18 cellular contexts compared by ENCODE assay signal in genomic region chr14:105856676-105857222, GRCh38.
DNase-seq lines count a peak whose midpoint lies in the region; ATAC-seq, FAIRE-seq and TF ChIP-seq lines count a peak whose summit lies in the region.
"Had no signal": no experiment of that assay in that cellular context is flagged by ENCODE, and none has a peak within 500 bp of the region (broad histone marks: within the 10 kb centered on the region; RNA-seq: fewer than 3 reads in every experiment).

No MANE protein-coding gene starts in this region.

- no TSS peak for BruUV-seq in K562 (replicated peaks; lab: Mats Ljungman, UMichigan)

- TF ChIP-seq RAD21 in K562 (CRISPR knock-in tag; conservative IDR thresholded peaks at IDR 0.05 in 1 of 2, IDR thresholded peaks at IDR 0.05 in 1 of 2) = no peak

- H3K4me3 ChIP-seq in Peyer's patch (peak overlapping the region in 2 of 4 donors; percentile 3 to 57), K562 (no peak overlapping the region), transverse colon (no peak overlapping the region)
- H3K4me3 ChIP-seq: cardiac muscle cell, HAP-1 had no signal

- no peak for FAIRE-seq in K562 (lab: Jason Lieb, UNC)
- FAIRE-seq in HTR-8/SVneo (lab: Jason Lieb, UNC) = no peak
- FAIRE-seq: D721Med had no signal

- peaks cover 9 to 12% of the 10 kb centered on the region in 2 donors for H3K4me1 Mint-ChIP-seq in natural killer cell
- peaks cover 5 to 7% of the 10 kb centered on the region in 2 donors for H3K4me1 Mint-ChIP-seq in natural killer cell treated with Interleukin-12 subunit alpha and Interleukin-12 subunit beta and Interleukin-15 and Interleukin-18, amount 100 ng/mL, for 72 hours (ENCODE audit: low read depth in 2 of 2)

- TF ChIP-seq EP300 in K562 (IDR thresholded peaks at IDR 0.05; ENCODE audit: low read length) (no peak), transverse colon (IDR thresholded peaks at IDR 0.05; ENCODE audit: low read depth) (no peak)

- in situ Hi-C loops in K562 (cut with MboI) = no loop called here
- in situ Hi-C loops in transverse colon (cut with MboI; ENCODE audit: low pct_ligation_motif_present in 1 of 4, low pct_unique_long_range_greater_than_20kb in 1 of 4, low sequenced_read_pairs in 3 of 4) = no loop called here

- TF ChIP-seq POLR2A in Peyer's patch (IDR thresholded peaks at IDR 0.05) (no peak), K562 (conservative IDR thresholded peaks at IDR 0.05) (no peak), transverse colon (IDR thresholded peaks at IDR 0.05) (no peak)

- no peak overlapping the region for H3K9ac ChIP-seq in K562 (ENCODE audit: insufficient read depth in 1 of 2, low read depth in 2 of 2, low read length in 2 of 2)

- H3K4me1 ChIP-seq in Peyer's patch (no peaks in the 10 kb centered on the region), K562 (replicated peaks in 1 of 2; ENCODE audit: control insufficient read depth in 2 of 2, insufficient read depth in 2 of 2, low read length in 2 of 2) (peaks cover 0 to 5% of the 10 kb centered on the region in 2 experiments; a peak in 1 of 5 replicates), transverse colon (no peaks in the 10 kb centered on the region)
- H3K4me1 ChIP-seq: HAP-1 had no signal

- no peak overlapping the region for H3K4me3 Mint-ChIP-seq in natural killer cell
- H3K4me3 Mint-ChIP-seq in natural killer cell treated with Interleukin-12 subunit alpha and Interleukin-12 subunit beta and Interleukin-15 and Interleukin-18, amount 100 ng/mL, for 72 hours = no peak overlapping the region

- H3K27me3 Mint-ChIP-seq in natural killer cell (ENCODE audit: low read depth in 2 of 2) = peaks cover 11 to 12% of the 10 kb centered on the region in 2 donors
- H3K27me3 Mint-ChIP-seq in natural killer cell treated with Interleukin-12 subunit alpha and Interleukin-12 subunit beta and Interleukin-15 and Interleukin-18, amount 100 ng/mL, for 72 hours = peaks cover 6 to 11% of the 10 kb centered on the region in 2 donors

- POLR2A ChIA-PET in K562 (lab: Yijun Ruan, JAX) = no interaction called here

- WGBS in K562 (ENCODE audit: insufficient coverage, low coverage, missing lambda C conversion rate) = no CpG with 5 or more reads among the region's 2 CpGs
- WGBS in transverse colon (ENCODE audit: low coverage in 1 of 2), 2 donors = 76% methylated on average over 2 of the region's 2 CpGs; no CpG with 5 or more reads in 1 of the 2 donors

- DNase-seq in natural killer cell (peak; percentile 5), Peyer's patch (peak; percentile 13 to 40 (median 30)), K562 (ENCODE audit: extremely low read depth in 1 of 4, low spot score in 3 of 4) (no peak), transverse colon (peak; percentile 4), HTR-8/SVneo (ENCODE audit: insufficient read length, low spot score) (no peak), NCI-H2029 treated with DMSO at 0.1 percent for 48 hours (lab: John Stamatoyannopoulos, UW) (no peak), NCI-H187 (lab: John Stamatoyannopoulos, UW) (no peak)
- no peak for DNase-seq in natural killer cell treated with Interleukin-12 subunit alpha and Interleukin-12 subunit beta and Interleukin-15 and Interleukin-18, amount 100 ng/mL, for 72 hours (ENCODE audit: low spot score)
- DNase-seq: midbrain, NCI-H2171 treated with DMSO at 0.1 percent for 48 hours, NCI-H82, SW 1271, WERI-Rb-1 had no signal

- H3K9me3 ChIP-seq in Peyer's patch = no peaks in the 10 kb centered on the region
- no peaks in the 10 kb centered on the region for H3K9me3 ChIP-seq in K562 (replicated peaks; ENCODE audit: control insufficient read depth, insufficient read depth, low read depth, low read length)
- no peaks in the 10 kb centered on the region for H3K9me3 ChIP-seq in transverse colon
- H3K9me3 ChIP-seq: HAP-1, neutrophil had no signal

- no peak for TF ChIP-seq CTCF in natural killer cell (IDR thresholded peaks at IDR 0.05)
- TF ChIP-seq CTCF in Peyer's patch (IDR thresholded peaks at IDR 0.05) = no peak
- TF ChIP-seq CTCF in K562 (IDR thresholded peaks at IDR 0.05 in 2 of 3, conservative IDR thresholded peaks at IDR 0.05 in 1 of 3; ENCODE audit: insufficient read depth in 2 of 3, low read depth in 1 of 3, low read length in 3 of 3) = no peak
- TF ChIP-seq CTCF in transverse colon (IDR thresholded peaks at IDR 0.05) = no peak

- H4K20me1 ChIP-seq in K562 (replicated peaks; ENCODE audit: control insufficient read depth, insufficient read depth, low read length) = no peaks in the 10 kb centered on the region

- no peaks in the 10 kb centered on the region for H3K36me3 ChIP-seq in Peyer's patch
- no peaks in the 10 kb centered on the region for H3K36me3 ChIP-seq in K562 (ENCODE audit: control insufficient read depth, insufficient read depth, low read length)
- no peaks in the 10 kb centered on the region for H3K36me3 ChIP-seq in transverse colon
- H3K36me3 ChIP-seq: cardiac muscle cell, HAP-1, neutrophil, WERI-Rb-1 had no signal

- intact Hi-C loops in natural killer cell (cut with micrococcal nuclease) = no loop called here
- intact Hi-C loops in K562 (cut with micrococcal nuclease) = no loop called here
- intact Hi-C loops in transverse colon (cut with DNase I; ENCODE audit: low total_unique reads) = no loop called here

- H3K9me1 ChIP-seq in K562 (ENCODE audit: control insufficient read depth, insufficient read depth, low read length) = no peaks in the 10 kb centered on the region

- CTCF ChIA-PET in K562 (lab: Yijun Ruan, JAX; ENCODE audit: low intra/inter-chr PET ratio) = no interaction called here

- no peaks in the 10 kb centered on the region for H3K9me3 Mint-ChIP-seq in natural killer cell
- H3K9me3 Mint-ChIP-seq in natural killer cell treated with Interleukin-12 subunit alpha and Interleukin-12 subunit beta and Interleukin-15 and Interleukin-18, amount 100 ng/mL, for 72 hours = no peaks in the 10 kb centered on the region

- no peaks in the 10 kb centered on the region for H3K79me2 ChIP-seq in K562 (ENCODE audit: control insufficient read depth, insufficient read depth, low read length)

- no peak for ATAC-seq in natural killer cell
- no peak for ATAC-seq in natural killer cell treated with Interleukin-12 subunit alpha and Interleukin-12 subunit beta and Interleukin-15 and Interleukin-18, amount 100 ng/mL, for 72 hours
- ATAC-seq in K562 = no peak
- ATAC-seq: right cardiac atrium had no signal

- no peak overlapping the region for H3K27ac Mint-ChIP-seq in natural killer cell
- no peak overlapping the region for H3K27ac Mint-ChIP-seq in natural killer cell treated with Interleukin-12 subunit alpha and Interleukin-12 subunit beta and Interleukin-15 and Interleukin-18, amount 100 ng/mL, for 72 hours

- no peak overlapping the region for H3K4me2 ChIP-seq in K562 (ENCODE audit: insufficient read depth, low read length)

- H2AFZ ChIP-seq in K562 (ENCODE audit: low read depth, low read length) = no peak overlapping the region

- H3K27me3 ChIP-seq in Peyer's patch = no peaks in the 10 kb centered on the region
- peaks cover 3 to 13% of the 10 kb centered on the region in 2 experiments; a peak in 3 of 5 replicates for H3K27me3 ChIP-seq in K562 (ENCODE audit: control insufficient read depth in 2 of 2, insufficient read depth in 2 of 2, low read length in 2 of 2)
- no peaks in the 10 kb centered on the region for H3K27me3 ChIP-seq in transverse colon
- H3K27me3 ChIP-seq: cardiac muscle cell had no signal

- H3K27ac ChIP-seq in Peyer's patch (peak overlapping the region in 1 of 4 donors; percentile 88), K562 (ENCODE audit: extremely low read depth, low read depth, low read length) (no peak overlapping the region), transverse colon (no peak overlapping the region)
- H3K27ac ChIP-seq: cardiac muscle cell, neutrophil, WERI-Rb-1 had no signal

- no peaks in the 10 kb centered on the region for H3K36me3 Mint-ChIP-seq in natural killer cell
- H3K36me3 Mint-ChIP-seq in natural killer cell treated with Interleukin-12 subunit alpha and Interleukin-12 subunit beta and Interleukin-15 and Interleukin-18, amount 100 ng/mL, for 72 hours = no peaks in the 10 kb centered on the region

TF ChIP-seq in K562, 482 proteins besides CTCF, POLR2A, EP300 and RAD21:
- TF ChIP-seq KLF16 (IDR thresholded peaks at IDR 0.05) = 0 out of 2 replicates have a peak, but pooled peaks have one; percentile 7
- TF ChIP-seq, protein P1, sequence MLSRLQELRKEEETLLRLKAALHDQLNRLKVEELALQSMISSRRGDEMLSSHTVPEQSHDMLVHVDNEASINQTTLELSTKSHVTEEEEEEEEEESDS (CRISPR knock-in tag; IDR thresholded peaks at IDR 0.05) = no peak

Comparison
In these comparisons a context has a peak if more than half of its experiments do, and no peak if none do; other contexts are left out.
1. DNase-seq: peak in natural killer cell (single experiment), Peyer's patch (3 of 3) and transverse colon (single experiment); none in natural killer cell treated with Interleukin-12 subunit alpha and Interleukin-12 subunit beta and Interleukin-15 and Interleukin-18, amount 100 ng/mL, for 72 hours (single experiment), K562 (0 of 4), HTR-8/SVneo (single experiment), NCI-H2029 treated with DMSO at 0.1 percent for 48 hours (single experiment) and NCI-H187 (0 of 2).